ENCODE assay signal across 14 cellular contexts in the genomic region with DNA sequence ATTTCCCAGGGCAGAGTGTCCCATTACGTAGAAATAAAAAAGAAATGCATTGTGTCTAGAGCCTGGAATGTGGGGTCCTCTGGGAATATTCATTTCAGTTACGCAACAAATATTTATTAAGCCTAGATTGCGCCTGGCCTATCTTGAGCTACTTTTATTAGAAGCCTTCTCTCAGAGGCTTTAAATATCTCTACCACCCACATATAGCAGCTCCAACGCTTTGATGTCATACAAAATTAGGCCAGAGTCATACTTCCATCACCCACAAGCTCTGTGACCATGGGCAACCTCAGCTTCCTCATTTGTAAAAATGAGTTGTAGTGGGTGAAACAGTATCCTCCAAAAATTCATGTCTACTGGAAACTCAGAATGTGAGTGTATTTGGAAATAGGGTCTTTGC. TPM values are rescaled to one million over a fixed set of nuclear protein-coding genes. Genes with fewer than 3 reads are reported as not detected.
DNase-seq lines count a peak whose midpoint lies in the region; ATAC-seq and TF ChIP-seq lines count a peak whose summit lies in the region.
"Had no signal": no experiment of that assay in that cellular context is flagged by ENCODE, and none has a peak within 500 bp of the region (broad histone marks: within the 10 kb centered on the region; RNA-seq: fewer than 3 reads in every experiment).

No MANE protein-coding gene starts in this region.

- H3K36me3 ChIP-seq in mucosa of descending colon (ENCODE audit: low read depth): no peaks in the 10 kb centered on the region
- H3K36me3 ChIP-seq: SJCRH30, tibial artery had no signal

- no peak for TF ChIP-seq CTCF in GM20000 (IDR thresholded peaks at IDR 0.05; ENCODE audit: extremely low read depth, missing control alignments)
- no peak for TF ChIP-seq CTCF in mucosa of descending colon (IDR thresholded peaks at IDR 0.05)

- H3K36me3 Mint-ChIP-seq in memory B cell: peaks cover 4% of the 10 kb centered on the region

- peaks cover 34% of the 10 kb centered on the region for H3K4me1 Mint-ChIP-seq in memory B cell

- ATAC-seq in memory B cell (ENCODE audit: low read depth) (peak; percentile 83), mucosa of descending colon (no peak)

- DNase-seq in GDM1 (lab: John Stamatoyannopoulos, UW) (peak; percentile 30), GM20000 (ENCODE audit: low spot score) (peak; percentile 34), NOMO-1 treated with dmso at 0.1 percent for 144 hours (lab: John Stamatoyannopoulos, UW; ENCODE audit: unreplicated experiment) (peak; percentile 64), memory B cell (ENCODE audit: low spot score in 2 of 2) (peak in 1 of 2 donors; percentile 54), HCEC 1CT (no peak), EL (no peak), mucosa of descending colon (no peak)
- no peak for DNase-seq in activated effector memory CD4-positive, alpha-beta T cell treated with anti-CD3 and anti-CD28 coated beads, Interleukin-2, amount 50 U/mL, for 16 hours
- DNase-seq: DMS53, kidney, NCI-H446, occipital lobe, SJCRH30, tibial artery had no signal

- H3K4me1 ChIP-seq in mucosa of descending colon (ENCODE audit: low read depth): no peaks in the 10 kb centered on the region
- H3K4me1 ChIP-seq: SJCRH30 had no signal

- H3K4me3 Mint-ChIP-seq in memory B cell: no peak overlapping the region

- no peak overlapping the region for H3K4me3 ChIP-seq in mucosa of descending colon
- H3K4me3 ChIP-seq: SJCRH30, tibial artery had no signal

- no peaks in the 10 kb centered on the region for H3K9me3 ChIP-seq in mucosa of descending colon
- H3K9me3 ChIP-seq: SJCRH30, tibial artery had no signal

- H3K27me3 Mint-ChIP-seq in memory B cell: no peaks in the 10 kb centered on the region

- peak overlapping the region; percentile 77 for H3K27ac Mint-ChIP-seq in memory B cell

- intact Hi-C loops in mucosa of descending colon (cut with DNase I, micrococcal nuclease): no loop called here

- H3K9me3 Mint-ChIP-seq in memory B cell: peaks cover 9% of the 10 kb centered on the region

RNA-seq across cellular contexts. Expression of a gene that starts 24.9 kb away (rescaled TPM):
- total RNA-seq in mucosa of descending colon: 1 to 10 TPM; 1.6 to 3.2 (median 3.2) TPM
- total RNA-seq: SJCRH30 had no signal

Comparison
In these comparisons a context has a peak if more than half of its experiments do, and no peak if none do; other contexts are left out.
1. DNase-seq: peak in GDM1 (single experiment), GM20000 (single experiment) and NOMO-1 treated with dmso at 0.1 percent for 144 hours (single experiment); none in HCEC 1CT (single experiment), EL (single experiment), mucosa of descending colon (0 of 3) and activated effector memory CD4-positive, alpha-beta T cell treated with anti-CD3 and anti-CD28 coated beads, Interleukin-2, amount 50 U/mL, for 16 hours (single experiment).